Comparison of ENCODE assay signal across 3 cellular contexts in genomic region chr11:120389693-120390584, GRCh38.
A peak's percentile ranks its signal among the peaks of the same experiment; 100 is the strongest.
TF ChIP-seq lines count a peak whose summit lies in the region.

No MANE protein-coding gene starts in this region.

TF ChIP-seq in SK-N-SH treated with all-trans-retinoic acid at 6 μM for 48 hours, 23 proteins besides CTCF, POLR2A, EP300 and RAD21:
- TF ChIP-seq ZNF8 (CRISPR knock-in tag; IDR thresholded peaks at IDR 0.05) (peak; percentile 80), BACH2 (CRISPR knock-in tag; IDR thresholded peaks at IDR 0.05; ENCODE audit: borderline replicate concordance) (no peak), GLIS3 (CRISPR knock-in tag; IDR thresholded peaks at IDR 0.05) (no peak)

TF ChIP-seq in SK-N-SH, 30 proteins besides CTCF, POLR2A, EP300 and RAD21:
- TF ChIP-seq CHD2 (IDR thresholded peaks at IDR 0.05; ENCODE audit: low read length, partially characterized antibody) = no peak
- no peak for TF ChIP-seq EZH2phosphoT487 (IDR thresholded peaks at IDR 0.05; ENCODE audit: borderline replicate concordance, low read depth)
- TF ChIP-seq FOXJ3 (CRISPR knock-in tag; IDR thresholded peaks at IDR 0.05) = no peak
- no peak for TF ChIP-seq GABPA (IDR thresholded peaks at IDR 0.05; ENCODE audit: low read depth)
- no peak for TF ChIP-seq SMC3 (IDR thresholded peaks at IDR 0.05; ENCODE audit: low read depth, low read length)
TF ChIP-seq in SK-N-SH: peak in this region for 0.

TF ChIP-seq in GM12878, 131 proteins besides CTCF, POLR2A, EP300 and RAD21:
- TF ChIP-seq ZNF24 (IDR thresholded peaks at IDR 0.05) (no peak), ZNF217 (IDR thresholded peaks at IDR 0.05) (0 out of 2 replicates have a peak, but pooled peaks have one; percentile 38), SMARCA5 (IDR thresholded peaks at IDR 0.05) (0 out of 2 replicates have a peak, but pooled peaks have one; percentile 16)
